Comparison of ENCODE assay signal across 9 cellular contexts in genomic region chr1:193418745-193419058, GRCh38.
DNase-seq lines count a peak whose midpoint lies in the region; ATAC-seq, FAIRE-seq and TF ChIP-seq lines count a peak whose summit lies in the region.
"Had no signal": no experiment of that assay in that cellular context is flagged by ENCODE, and none has a peak within 500 bp of the region (broad histone marks: within the 10 kb centered on the region; RNA-seq: fewer than 3 reads in every experiment).

No MANE protein-coding gene starts in this region.

- 68 to 69% methylated on average over 3 of the region's 3 CpGs for WGBS in esophagus squamous epithelium, 2 donors
- 71 to 82% methylated on average over 3 of the region's 3 CpGs for WGBS in sigmoid colon, 2 donors

- no peaks in the 10 kb centered on the region for H3K27me3 ChIP-seq in SJCRH30
- H3K27me3 ChIP-seq in esophagus squamous epithelium: no peaks in the 10 kb centered on the region
- H3K27me3 ChIP-seq in sigmoid colon: no peaks in the 10 kb centered on the region

- peak overlapping the region; percentile 26 for H3K4me3 ChIP-seq in SJCRH30
- H3K4me3 ChIP-seq in esophagus squamous epithelium: peak overlapping the region in 3 of 4 donors; percentile 21 to 53 (median 24)
- peak overlapping the region in 3 of 4 donors; percentile 25 to 38 (median 34) for H3K4me3 ChIP-seq in sigmoid colon

- no peak overlapping the region for H3K27ac ChIP-seq in SJCRH30
- peak overlapping the region in 1 of 4 donors; percentile 42 for H3K27ac ChIP-seq in esophagus squamous epithelium
- H3K27ac ChIP-seq in sigmoid colon: peak overlapping the region in 3 of 4 donors; percentile 56 to 65 (median 63)

- H3K4me1 ChIP-seq in SJCRH30: no peaks in the 10 kb centered on the region
- peaks cover 0 to 17% (median 4%) of the 10 kb centered on the region in 3 donors for H3K4me1 ChIP-seq in esophagus squamous epithelium
- H3K4me1 ChIP-seq in sigmoid colon: peaks cover 0 to 17% (median 14%) of the 10 kb centered on the region in 4 donors

- no peak for TF ChIP-seq EP300 in sigmoid colon (IDR thresholded peaks at IDR 0.05)

- no peak for ATAC-seq in HG03025 (IDR thresholded peaks at IDR 0.05; ENCODE audit: low FRiP score, unreplicated experiment)
- no peak for ATAC-seq in GM19328 (IDR thresholded peaks at IDR 0.05; ENCODE audit: unreplicated experiment)

- FAIRE-seq in D721Med (lab: Jason Lieb, UNC) (peak; percentile 67), frontal cortex (lab: Jason Lieb, UNC) (no peak)

- H3K36me3 ChIP-seq in SJCRH30: no peaks in the 10 kb centered on the region
- no peaks in the 10 kb centered on the region for H3K36me3 ChIP-seq in esophagus squamous epithelium
- no peaks in the 10 kb centered on the region for H3K36me3 ChIP-seq in sigmoid colon

- intact Hi-C loops in esophagus squamous epithelium (cut with DNase I): loop anchor here (10.0 kb wide), 1 partner anchor 186 kb away; no protein-coding TSS in a partner anchor
- intact Hi-C loops in sigmoid colon (cut with DNase I): no loop called here

- no peak for DNase-seq in D721Med (ENCODE audit: insufficient read length, low spot score)
- DNase-seq in SJCRH30: no peak
- no peak for DNase-seq in esophagus squamous epithelium (lab: John Stamatoyannopoulos, UW)
- no peak for DNase-seq in sigmoid colon
- no peak for DNase-seq in NCI-H1105 (lab: John Stamatoyannopoulos, UW)
- no peak for DNase-seq in frontal cortex (ENCODE audit: low spot score in 2 of 2)
- DNase-seq: GDM1 had no signal

- H3K9me3 ChIP-seq in SJCRH30 (replicated peaks) (no peaks in the 10 kb centered on the region), esophagus squamous epithelium (no peaks in the 10 kb centered on the region), sigmoid colon (no peaks in the 10 kb centered on the region)

- TF ChIP-seq CTCF in D721Med (IDR thresholded peaks at IDR 0.05; ENCODE audit: insufficient read depth, missing control alignments): no peak
- no peak for TF ChIP-seq CTCF in esophagus squamous epithelium (IDR thresholded peaks at IDR 0.05)
- no peak for TF ChIP-seq CTCF in sigmoid colon (IDR thresholded peaks at IDR 0.05)

- TF ChIP-seq POLR2A in esophagus squamous epithelium (IDR thresholded peaks at IDR 0.05): no peak
- no peak for TF ChIP-seq POLR2A in sigmoid colon (IDR thresholded peaks at IDR 0.05)
